Comparison of ENCODE assay signal across 7 cellular contexts in genomic region chr19:49916839-49917733, GRCh38. TPM values are rescaled to one million over a fixed set of nuclear protein-coding genes. Genes with fewer than 3 reads are reported as not detected.
DNase-seq lines count a peak whose midpoint lies in the region; ATAC-seq and TF ChIP-seq lines count a peak whose summit lies in the region.
"Had no signal": no experiment of that assay in that cellular context is flagged by ENCODE, and none has a peak within 500 bp of the region (broad histone marks: within the 10 kb centered on the region; RNA-seq: fewer than 3 reads in every experiment).

No MANE protein-coding gene starts in this region.

- peaks cover 36% of the 10 kb centered on the region for H3K4me1 Mint-ChIP-seq in activated T-helper 2 cell treated with anti-CD3 and anti-CD28 coated beads, Interferon-gamma antibody, Interleukin-2, Interleukin-4, amounts not matched to agents 10 μg/mL and 5 μg/mL and 100 μg/mL, durations not matched to agents 14 hours and 24 hours and 36 hours (ENCODE audit: low read depth)
- peaks cover 12% of the 10 kb centered on the region for H3K4me1 Mint-ChIP-seq in neural progenitor cell

- RAD21 ChIA-PET in HCT116 (lab: Charles Lee; ENCODE audit: low non-redundant PET in 1 of 2, low total read pairs in 2 of 2, uncharacterized antibody in 2 of 2, unreplicated experiment in 2 of 2): no interaction called here

- H3K4me3 Mint-ChIP-seq in activated T-helper 2 cell treated with anti-CD3 and anti-CD28 coated beads, Interferon-gamma antibody, Interleukin-2, Interleukin-4, amounts not matched to agents 10 μg/mL and 5 μg/mL and 100 μg/mL, durations not matched to agents 14 hours and 24 hours and 36 hours (ENCODE audit: low read depth): no peak overlapping the region
- no peak overlapping the region for H3K4me3 Mint-ChIP-seq in neural progenitor cell

- no peak for TF ChIP-seq POLR2A in HCT116 (IDR thresholded peaks at IDR 0.05; ENCODE audit: borderline replicate concordance, extremely low read depth, insufficient read depth, insufficient read length)

- peak; percentile 67 for ATAC-seq in HCT116

- H3K9me3 Mint-ChIP-seq in activated T-helper 2 cell treated with anti-CD3 and anti-CD28 coated beads, Interferon-gamma antibody, Interleukin-2, Interleukin-4, amounts not matched to agents 10 μg/mL and 5 μg/mL and 100 μg/mL, durations not matched to agents 14 hours and 24 hours and 36 hours: no peaks in the 10 kb centered on the region
- peaks cover 3% of the 10 kb centered on the region for H3K9me3 Mint-ChIP-seq in neural progenitor cell

- H3K36me3 ChIP-seq in HCT116 (ENCODE audit: control insufficient read depth in 1 of 2, insufficient read depth in 2 of 2, low read length in 2 of 2) (peaks cover 34 to 48% of the 10 kb centered on the region in 2 experiments), neural progenitor cell (no peaks in the 10 kb centered on the region)

- H3K27me3 Mint-ChIP-seq in activated T-helper 2 cell treated with anti-CD3 and anti-CD28 coated beads, Interferon-gamma antibody, Interleukin-2, Interleukin-4, amounts not matched to agents 10 μg/mL and 5 μg/mL and 100 μg/mL, durations not matched to agents 14 hours and 24 hours and 36 hours (ENCODE audit: low read depth): no peaks in the 10 kb centered on the region
- H3K27me3 Mint-ChIP-seq in neural progenitor cell (ENCODE audit: insufficient read depth, low read depth): peaks cover 7% of the 10 kb centered on the region

- H3K79me2 ChIP-seq in HCT116 (ENCODE audit: insufficient read depth, low read length) (peaks cover 96% of the 10 kb centered on the region), neural progenitor cell (ENCODE audit: low read depth) (peaks cover 99% of the 10 kb centered on the region)

- H3K27me3 ChIP-seq in HCT116 (ENCODE audit: insufficient read depth, low read length) (no peaks in the 10 kb centered on the region), neural progenitor cell (no peaks in the 10 kb centered on the region)

- H3K27ac Mint-ChIP-seq in activated T-helper 2 cell treated with anti-CD3 and anti-CD28 coated beads, Interferon-gamma antibody, Interleukin-2, Interleukin-4, amounts not matched to agents 10 μg/mL and 5 μg/mL and 100 μg/mL, durations not matched to agents 14 hours and 24 hours and 36 hours: peak overlapping the region; percentile 26
- H3K27ac Mint-ChIP-seq in neural progenitor cell: no peak overlapping the region

- H3K9me2 ChIP-seq in HCT116 (ENCODE audit: insufficient read depth): no peaks in the 10 kb centered on the region

- POLR2A ChIA-PET in HCT116 (lab: Charles Lee): no interaction called here

- H4K20me1 ChIP-seq in HCT116 (ENCODE audit: insufficient read depth) (peaks cover 6% of the 10 kb centered on the region; the same call in 1 of the 2 replicates), neural progenitor cell (ENCODE audit: low read depth) (peaks cover 90% of the 10 kb centered on the region)

- intact Hi-C loops in HCT116 (cut with micrococcal nuclease): no loop called here
- intact Hi-C loops in activated T-helper 2 cell treated with anti-CD3 and anti-CD28 coated beads, Interferon-gamma antibody, Interleukin-2, Interleukin-4, amounts not matched to agents 10 μg/mL and 5 μg/mL and 100 μg/mL, durations not matched to agents 14 hours and 24 hours and 36 hours (cut with micrococcal nuclease): no loop called here

- H3K4me1 ChIP-seq in HCT116 (ENCODE audit: control insufficient read depth in 1 of 2, insufficient read depth in 2 of 2, low read length in 2 of 2) (no peaks in the 10 kb centered on the region), neural progenitor cell (no peaks in the 10 kb centered on the region)

- H3K9ac ChIP-seq in HCT116 (ENCODE audit: low read length): no peak overlapping the region
- no peak overlapping the region for H3K9ac ChIP-seq in neural progenitor cell

- H3K36me3 Mint-ChIP-seq in activated T-helper 2 cell treated with anti-CD3 and anti-CD28 coated beads, Interferon-gamma antibody, Interleukin-2, Interleukin-4, amounts not matched to agents 10 μg/mL and 5 μg/mL and 100 μg/mL, durations not matched to agents 14 hours and 24 hours and 36 hours (ENCODE audit: low read depth): peaks cover 81% of the 10 kb centered on the region
- peaks cover 51% of the 10 kb centered on the region for H3K36me3 Mint-ChIP-seq in neural progenitor cell

- H2AFZ ChIP-seq in HCT116 (ENCODE audit: low read depth, low read length, poor library complexity, severe bottlenecking) (no peak overlapping the region), neural progenitor cell (replicated peaks) (no peak overlapping the region)

- CTCF ChIA-PET in HCT116 (lab: Charles Lee): no interaction called here

- H3K9me3 ChIP-seq in HCT116 (ENCODE audit: control insufficient read depth in 1 of 2, insufficient read depth in 1 of 2, low read depth in 1 of 2, low read length in 2 of 2) (no peaks in the 10 kb centered on the region), neural progenitor cell (ENCODE audit: low read depth) (no peaks in the 10 kb centered on the region)

- H3K27ac ChIP-seq in HCT116 (ENCODE audit: low read depth, low read length) (no peak overlapping the region), neural progenitor cell (no peak overlapping the region)

- H3K4me3 ChIP-seq in HCT116 (replicated peaks in 1 of 2; ENCODE audit: low read depth in 1 of 2, low read length in 2 of 2) (no peak overlapping the region), neural progenitor cell (no peak overlapping the region)
- H3K4me3 ChIP-seq: lung had no signal

- H3K4me2 ChIP-seq in HCT116 (ENCODE audit: low read length): no peak overlapping the region
- no peak overlapping the region for H3K4me2 ChIP-seq in neural progenitor cell

- peaks cover 11% of the 10 kb centered on the region for H3F3A ChIP-seq in neural progenitor cell (ENCODE audit: low read depth)

- TF ChIP-seq RAD21 in HCT116 (IDR thresholded peaks at IDR 0.05; ENCODE audit: low read depth): no peak

- no TSS peak for BruUV-seq in HCT116 (replicated peaks; lab: Mats Ljungman, UMichigan)

- no peak for DNase-seq in HCT116 (ENCODE audit: low read depth, low spot score)
- no peak for DNase-seq in activated T-helper 2 cell treated with anti-CD3 and anti-CD28 coated beads, Interferon-gamma antibody, Interleukin-2, Interleukin-4, amounts not matched to agents 10 μg/mL and 5 μg/mL and 100 μg/mL, durations not matched to agents 14 hours and 24 hours and 36 hours (ENCODE audit: low spot score)
- DNase-seq in neural progenitor cell (ENCODE audit: low spot score): peak; percentile 49
- no peak for DNase-seq in activated CD4-positive, CD25-positive, alpha-beta regulatory T cell (lab: John Stamatoyannopoulos, UW)
- DNase-seq in activated T-cell treated with anti-CD3 and anti-CD28 coated beads, Interleukin-2, amount 50 U/mL, for 48 hours: no peak
- no peak for DNase-seq in activated CD8-positive, alpha-beta memory T cell treated with anti-CD3 and anti-CD28 coated beads, Interleukin-2, amount 50 U/mL, for 4 hours

- TF ChIP-seq CTCF in HCT116 (IDR thresholded peaks at IDR 0.05 in 2 of 3, conservative IDR thresholded peaks at IDR 0.05 in 1 of 3; ENCODE audit: borderline replicate concordance in 1 of 3, insufficient read depth in 1 of 3, low read depth in 2 of 3, low read length in 2 of 3): peak in 1 of 3 experiments; percentile 49; a peak in 3 of 6 replicates
- TF ChIP-seq CTCF in neural progenitor cell (IDR thresholded peaks at IDR 0.05): peak; percentile 46

RNA-seq across cellular contexts. Expression of gene ATF5, which starts 11.9 kb away (rescaled TPM):
- total RNA-seq in HCT116 (2021; ENCODE audit: unreplicated experiment) (28.2 TPM), neural progenitor cell (ENCODE audit: low replicate concordance) (1.6 and 10.6 TPM in 2 replicates)
- polyA plus RNA-seq in HCT116 (2012): 49.6 and 50.2 TPM in 2 replicates
- 26.0 and 28.3 TPM in 2 replicates for total RNA-seq in activated T-helper 2 cell treated with anti-CD3 and anti-CD28 coated beads, Interferon-gamma antibody, Interleukin-2, Interleukin-4, amounts not matched to agents 10 μg/mL and 5 μg/mL and 100 μg/mL, durations not matched to agents 14 hours and 24 hours and 36 hours

RNA-seq across cellular contexts. Expression of gene NUP62, which starts 12.2 kb away (rescaled TPM):
- 85.2 TPM for total RNA-seq in HCT116 (2021; ENCODE audit: unreplicated experiment)
- polyA plus RNA-seq in HCT116 (2012): 61.1 and 61.5 TPM in 2 replicates
- 170 and 178 TPM in 2 replicates for total RNA-seq in activated T-helper 2 cell treated with anti-CD3 and anti-CD28 coated beads, Interferon-gamma antibody, Interleukin-2, Interleukin-4, amounts not matched to agents 10 μg/mL and 5 μg/mL and 100 μg/mL, durations not matched to agents 14 hours and 24 hours and 36 hours
- total RNA-seq in neural progenitor cell (ENCODE audit: low replicate concordance): 48.2 and 83.8 TPM in 2 replicates

RNA-seq across cellular contexts. Expression of gene IL4I1, which starts 20.4 kb away (rescaled TPM):
- total RNA-seq in HCT116 (2021; ENCODE audit: unreplicated experiment) (0.71 TPM), neural progenitor cell (ENCODE audit: low replicate concordance) (0.56 TPM in 1 of 2 replicates, not detected in the other)
- 0.57 and 0.85 TPM in 2 replicates for polyA plus RNA-seq in HCT116 (2012)
- total RNA-seq in activated T-helper 2 cell treated with anti-CD3 and anti-CD28 coated beads, Interferon-gamma antibody, Interleukin-2, Interleukin-4, amounts not matched to agents 10 μg/mL and 5 μg/mL and 100 μg/mL, durations not matched to agents 14 hours and 24 hours and 36 hours: 42.3 and 42.4 TPM in 2 replicates

RNA-seq across cellular contexts. Expression of gene TBC1D17, which starts 39.6 kb away (rescaled TPM):
- 32.9 TPM for total RNA-seq in HCT116 (2021; ENCODE audit: unreplicated experiment)
- polyA plus RNA-seq in HCT116 (2012): 25.9 and 27.8 TPM in 2 replicates
- total RNA-seq in activated T-helper 2 cell treated with anti-CD3 and anti-CD28 coated beads, Interferon-gamma antibody, Interleukin-2, Interleukin-4, amounts not matched to agents 10 μg/mL and 5 μg/mL and 100 μg/mL, durations not matched to agents 14 hours and 24 hours and 36 hours: 40.0 and 42.3 TPM in 2 replicates
- 10.4 and 15.9 TPM in 2 replicates for total RNA-seq in neural progenitor cell (ENCODE audit: low replicate concordance)

RNA-seq across cellular contexts. Expression of gene AKT1S1, which starts 39.9 kb away (rescaled TPM):
- total RNA-seq in HCT116 (2021; ENCODE audit: unreplicated experiment) (70.6 TPM), neural progenitor cell (ENCODE audit: low replicate concordance) (2.3 and 13.6 TPM in 2 replicates)
- 49.3 and 54.5 TPM in 2 replicates for polyA plus RNA-seq in HCT116 (2012)
- 26.6 and 29.7 TPM in 2 replicates for total RNA-seq in activated T-helper 2 cell treated with anti-CD3 and anti-CD28 coated beads, Interferon-gamma antibody, Interleukin-2, Interleukin-4, amounts not matched to agents 10 μg/mL and 5 μg/mL and 100 μg/mL, durations not matched to agents 14 hours and 24 hours and 36 hours

Comparison
In these comparisons a context has a peak if more than half of its experiments do, and no peak if none do; other contexts are left out.
1. RNA of gene IL4I1, which starts 20.4 kb away (total RNA-seq): 42.3 to 42.4 TPM in activated T-helper 2 cell treated with anti-CD3 and anti-CD28 coated beads, Interferon-gamma antibody, Interleukin-2, Interleukin-4, amounts not matched to agents 10 μg/mL and 5 μg/mL and 100 μg/mL, durations not matched to agents 14 hours and 24 hours and 36 hours; 0.71 TPM in HCT116 (single experiment) and 0.56 TPM in neural progenitor cell; every median in the first group is over 10 times any median in the second.